8 cellular contexts compared by ENCODE assay signal in the genomic region with DNA sequence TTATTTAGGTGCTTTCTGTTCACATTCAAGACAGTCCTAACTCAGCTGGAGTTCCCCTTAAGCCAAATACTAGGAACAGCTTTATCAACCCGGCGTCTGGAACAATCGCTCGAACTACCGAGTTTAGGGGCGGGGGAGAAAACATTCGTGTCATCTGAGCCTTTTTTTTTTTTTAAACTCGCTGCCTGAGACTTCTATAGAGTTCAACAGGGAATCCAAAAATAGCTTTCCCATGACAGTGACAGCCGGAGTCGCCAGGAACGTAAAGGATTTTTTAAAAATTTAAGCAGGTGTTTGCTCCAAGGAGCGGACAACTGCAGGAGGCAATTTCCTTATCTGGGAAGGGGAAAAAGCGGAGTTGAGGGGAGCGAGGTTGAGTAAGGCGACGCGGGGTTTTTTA. TPM values are rescaled to one million over a fixed set of nuclear protein-coding genes. Genes with fewer than 3 reads are reported as not detected.
A peak's percentile ranks its signal among the peaks of the same experiment; 100 is the strongest.
DNase-seq lines count a peak whose midpoint lies in the region; ATAC-seq and TF ChIP-seq lines count a peak whose summit lies in the region.

No MANE protein-coding gene starts in this region.

- peaks cover 8% of the 10 kb centered on the region; the same call in 1 of the 2 replicates for H3K4me1 ChIP-seq in SJSA1 (replicated peaks)

- CTCF ChIA-PET in HEK293T (lab: Yijun Ruan, JAX): interaction anchor here (0.6 kb wide), 1 partner anchor 659 kb away, joined by 3 read pairs; no protein-coding TSS in a partner anchor

- H3K27ac ChIP-seq in SJSA1: peak overlapping the region; percentile 81

- H3K27me3 Mint-ChIP-seq in central memory CD8-positive, alpha-beta T cell: peaks cover 17% of the 10 kb centered on the region

- H3K27ac Mint-ChIP-seq in central memory CD8-positive, alpha-beta T cell (ENCODE audit: low read depth): peak overlapping the region; percentile 98

- H3K27me3 ChIP-seq in SJSA1 (replicated peaks): no peaks in the 10 kb centered on the region

- peaks cover 6% of the 10 kb centered on the region for H3K9me3 ChIP-seq in SJSA1 (replicated peaks)

- POLR2A ChIA-PET in HEK293T (lab: Yijun Ruan, JAX): no interaction called here

- H3K4me3 Mint-ChIP-seq in central memory CD8-positive, alpha-beta T cell: peak overlapping the region; percentile 95

- peaks cover 40% of the 10 kb centered on the region for H3K4me1 Mint-ChIP-seq in central memory CD8-positive, alpha-beta T cell

- peaks cover 12% of the 10 kb centered on the region for H3K36me3 Mint-ChIP-seq in central memory CD8-positive, alpha-beta T cell (ENCODE audit: insufficient read depth)

- H3K4me3 ChIP-seq in SJSA1: peak overlapping the region; percentile 86

- H3K36me3 ChIP-seq in SJSA1: peaks cover 12% of the 10 kb centered on the region

- peak; percentile 33 for ATAC-seq in central memory CD8-positive, alpha-beta T cell (replicated peaks; ENCODE audit: extremely low read depth, poor library complexity, severe bottlenecking)
- no peak for ATAC-seq in HG03108 (IDR thresholded peaks at IDR 0.05; ENCODE audit: unreplicated experiment)

- H3K9me3 Mint-ChIP-seq in central memory CD8-positive, alpha-beta T cell: no peaks in the 10 kb centered on the region

- peak; percentile 11 for DNase-seq in GF-D8 (lab: John Stamatoyannopoulos, UW)
- no peak for DNase-seq in HEK293T (ENCODE audit: extremely low spot score)
- peak in 1 of 2 experiments; percentile 40 for DNase-seq in SJSA1 (ENCODE audit: low read depth in 1 of 2, low spot score in 2 of 2)
- no peak for DNase-seq in central memory CD8-positive, alpha-beta T cell (ENCODE audit: low spot score in 2 of 2)
- peak; percentile 79 for DNase-seq in left kidney (ENCODE audit: low read depth, low spot score)
- peak in 4 of 6 experiments; percentile 11 to 49 (median 26) for DNase-seq in stimulated activated naive CD4-positive, alpha-beta T cell (lab: John Stamatoyannopoulos, UW)
- DNase-seq in COR-L47 (lab: John Stamatoyannopoulos, UW): no peak

TF ChIP-seq in HEK293T, 16 proteins besides CTCF, POLR2A, EP300 and RAD21:
- no peak for TF ChIP-seq TARDBP (IDR thresholded peaks at IDR 0.05)
- TF ChIP-seq ZNF384 (IDR thresholded peaks at IDR 0.05): peak; percentile 53; the same call in 1 of the 2 replicates

RNA-seq across cellular contexts. Expression of a gene that starts 0.8 kb away (rescaled TPM):
- 7.7 and 9.2 TPM in 2 replicates for total RNA-seq in SJSA1 (2014; rRNA removed; shearing (Covaris generic))

RNA-seq across cellular contexts. Expression of a gene that starts 58.5 kb away (rescaled TPM):
- total RNA-seq in SJSA1 (2014; rRNA removed; shearing (Covaris generic)): 0.22 and 0.45 TPM in 2 replicates

Comparison
In these comparisons a context has a peak if more than half of its experiments do, and no peak if none do; other contexts are left out.
1. DNase-seq: peak in GF-D8 (single experiment), left kidney (single experiment) and stimulated activated naive CD4-positive, alpha-beta T cell (4 of 6); none in HEK293T (single experiment), central memory CD8-positive, alpha-beta T cell (0 of 2) and COR-L47 (single experiment).